ENCODE assay signal across 16 cellular contexts in the genomic region with DNA sequence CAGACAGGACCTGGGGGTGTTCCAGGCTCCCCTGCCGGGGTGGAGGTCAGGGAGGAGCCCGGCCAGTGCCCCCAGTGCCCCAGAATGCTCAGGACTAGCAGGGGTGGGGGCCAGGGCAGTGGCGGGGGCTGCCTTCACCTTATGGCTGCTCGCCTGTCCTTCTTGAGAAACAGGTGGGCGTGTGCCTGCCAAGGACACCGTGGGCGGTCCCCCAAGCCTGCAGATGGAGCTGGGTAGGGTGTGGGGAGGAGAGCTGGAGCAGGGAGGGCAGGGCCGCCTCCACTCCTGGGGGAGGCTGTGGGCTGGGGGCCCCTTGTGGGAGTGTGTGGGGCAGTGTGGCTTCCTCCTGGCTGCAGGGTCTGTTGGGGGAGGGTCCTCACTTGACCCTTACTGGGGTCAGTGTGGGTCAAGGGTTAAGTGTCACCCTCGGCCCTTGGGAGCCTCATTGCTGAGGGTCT.
DNase-seq lines count a peak whose midpoint lies in the region; ATAC-seq and TF ChIP-seq lines count a peak whose summit lies in the region.
"Had no signal": no experiment of that assay in that cellular context is flagged by ENCODE, and none has a peak within 500 bp of the region (broad histone marks: within the 10 kb centered on the region; RNA-seq: fewer than 3 reads in every experiment).

No MANE protein-coding gene starts in this region.

- H3K4me2 ChIP-seq in osteoblast (ENCODE audit: insufficient read depth, low read length), result no peak overlapping the region
- H3K4me2 ChIP-seq: KMS-11 had no signal

- no peaks in the 10 kb centered on the region for H3K79me2 ChIP-seq in osteoblast (ENCODE audit: insufficient read depth, low read length)

- no peaks in the 10 kb centered on the region for H3K9me3 Mint-ChIP-seq in central memory CD8-positive, alpha-beta T cell
- H3K9me3 Mint-ChIP-seq: activated T-cell treated with anti-CD3 and anti-CD28 coated beads, Interleukin-2, amount 50 U/mL, for 4 hours; H9 had no signal

- H3K27me3 ChIP-seq in left lung (no peaks in the 10 kb centered on the region), testis (no peaks in the 10 kb centered on the region), osteoblast (ENCODE audit: insufficient read depth, low read length) (no peaks in the 10 kb centered on the region)
- H3K27me3 ChIP-seq: breast epithelium, neutrophil had no signal

- no peak overlapping the region for H3K4me3 Mint-ChIP-seq in central memory CD8-positive, alpha-beta T cell
- H3K4me3 Mint-ChIP-seq: activated T-cell treated with anti-CD3 and anti-CD28 coated beads, Interleukin-2, amount 50 U/mL, for 4 hours; H9 had no signal

- TF ChIP-seq POLR2A in testis (IDR thresholded peaks at IDR 0.05), result no peak

- H3K27ac Mint-ChIP-seq in central memory CD8-positive, alpha-beta T cell (ENCODE audit: low read depth), result peak overlapping the region; percentile 32
- H3K27ac Mint-ChIP-seq: H9 had no signal

- H3K9me3 ChIP-seq in left lung (no peaks in the 10 kb centered on the region), testis (no peaks in the 10 kb centered on the region), osteoblast (ENCODE audit: low read depth, low read length) (no peaks in the 10 kb centered on the region)
- H3K9me3 ChIP-seq: breast epithelium, Caco-2, neutrophil had no signal

- peaks cover 4% of the 10 kb centered on the region for H4K20me1 ChIP-seq in osteoblast (ENCODE audit: insufficient read depth, low read length)

- H3K4me3 ChIP-seq in left lung (no peak overlapping the region), testis (no peak overlapping the region), osteoblast (ENCODE audit: insufficient read depth, low read length) (no peak overlapping the region)
- H3K4me3 ChIP-seq: breast epithelium had no signal

- no peaks in the 10 kb centered on the region for H3K27me3 Mint-ChIP-seq in central memory CD8-positive, alpha-beta T cell

- H3K27ac ChIP-seq in left lung, result no peak overlapping the region
- H3K27ac ChIP-seq in testis, result no peak overlapping the region
- H3K27ac ChIP-seq in osteoblast (ENCODE audit: low read depth, low read length), result no peak overlapping the region
- H3K27ac ChIP-seq: KMS-11, neutrophil had no signal

- H3K36me3 Mint-ChIP-seq in central memory CD8-positive, alpha-beta T cell (ENCODE audit: insufficient read depth), result peaks cover 9% of the 10 kb centered on the region

- intact Hi-C loops in left lung (cut with DNase I) (no loop called here), testis (cut with DNase I; ENCODE audit: low total_unique reads) (no loop called here)

- H3K36me3 ChIP-seq in left lung (peaks cover 0 to 32% of the 10 kb centered on the region in 2 donors), testis (ENCODE audit: low read depth, missing control alignments) (no peaks in the 10 kb centered on the region), osteoblast (ENCODE audit: insufficient read depth, low read length) (peaks cover 7% of the 10 kb centered on the region)
- H3K36me3 ChIP-seq: breast epithelium had no signal

- peaks cover 16% of the 10 kb centered on the region for H3K4me1 Mint-ChIP-seq in central memory CD8-positive, alpha-beta T cell

- no peak for TF ChIP-seq CTCF in left lung (IDR thresholded peaks at IDR 0.05)
- TF ChIP-seq CTCF in testis (IDR thresholded peaks at IDR 0.05), result no peak
- TF ChIP-seq CTCF in osteoblast (IDR thresholded peaks at IDR 0.05; ENCODE audit: extremely low read depth, low read depth, low read length), result no peak

- H3K4me1 ChIP-seq in left lung, result peaks cover 0 to 19% of the 10 kb centered on the region in 2 donors
- peaks cover 66% of the 10 kb centered on the region for H3K4me1 ChIP-seq in testis
- no peaks in the 10 kb centered on the region for H3K4me1 ChIP-seq in osteoblast (ENCODE audit: insufficient read depth, low read length)

- no peak for ATAC-seq in central memory CD8-positive, alpha-beta T cell (replicated peaks; ENCODE audit: extremely low read depth, poor library complexity, severe bottlenecking)
- ATAC-seq in left lung, result peak; percentile 7
- ATAC-seq in HG03095 (IDR thresholded peaks at IDR 0.05; ENCODE audit: unreplicated experiment), result no peak
- ATAC-seq: activated T-cell treated with anti-CD3 and anti-CD28 coated beads, Interleukin-2, amount 50 U/mL, for 4 hours had no signal

- WGBS in testis, 2 donors, result 20 to 37% methylated on average over 1 to 9 of the region's 9 CpGs

- peak; percentile 35 for DNase-seq in NAMALWA (ENCODE audit: low spot score)
- no peak for DNase-seq in central memory CD8-positive, alpha-beta T cell (ENCODE audit: low spot score in 2 of 2)
- no peak for DNase-seq in left lung
- DNase-seq in testis, result peak; percentile 90
- no peak for DNase-seq in NCI-H774 (lab: John Stamatoyannopoulos, UW)
- no peak for DNase-seq in GF-D8 (lab: John Stamatoyannopoulos, UW)
- DNase-seq in osteoblast (ENCODE audit: insufficient read length, low spot score, missing footprints), result no peak
- DNase-seq: activated T-cell treated with anti-CD3 and anti-CD28 coated beads, Interleukin-2, amount 50 U/mL, for 4 hours; Caco-2; H9; NCI-H446 treated with DMSO at 0.1 percent for 48 hours; RPMI8226 had no signal

- H2AFZ ChIP-seq in osteoblast (ENCODE audit: low read length), result no peak overlapping the region

Comparison
In these comparisons a context has a peak if more than half of its experiments do, and no peak if none do; other contexts are left out.
1. DNase-seq: peak in NAMALWA (single experiment) and testis (single experiment); none in central memory CD8-positive, alpha-beta T cell (0 of 2), left lung (0 of 2), NCI-H774 (single experiment), GF-D8 (single experiment) and osteoblast (single experiment).